In genomic region chr6:10138917-10139316, GRCh38 we compare ENCODE assay signal across 1 cellular context.
TF ChIP-seq lines count a peak whose summit lies in the region.

No MANE protein-coding gene starts in this region.

TF ChIP-seq in IMR-90, 13 proteins besides CTCF, POLR2A, EP300 and RAD21 (continued from another document):
- TF ChIP-seq, protein P1, sequence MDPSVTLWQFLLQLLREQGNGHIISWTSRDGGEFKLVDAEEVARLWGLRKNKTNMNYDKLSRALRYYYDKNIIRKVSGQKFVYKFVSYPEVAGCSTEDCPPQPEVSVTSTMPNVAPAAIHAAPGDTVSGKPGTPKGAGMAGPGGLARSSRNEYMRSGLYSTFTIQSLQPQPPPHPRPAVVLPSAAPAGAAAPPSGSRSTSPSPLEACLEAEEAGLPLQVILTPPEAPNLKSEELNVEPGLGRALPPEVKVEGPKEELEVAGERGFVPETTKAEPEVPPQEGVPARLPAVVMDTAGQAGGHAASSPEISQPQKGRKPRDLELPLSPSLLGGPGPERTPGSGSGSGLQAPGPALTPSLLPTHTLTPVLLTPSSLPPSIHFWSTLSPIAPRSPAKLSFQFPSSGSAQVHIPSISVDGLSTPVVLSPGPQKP (IDR thresholded peaks at IDR 0.05; ENCODE audit: borderline replicate concordance, low read depth, low read length): no peak
- TF ChIP-seq BHLHE40 (IDR thresholded peaks at IDR 0.05; ENCODE audit: low read depth, low read length) (no peak), RFX5 (IDR thresholded peaks at IDR 0.05; ENCODE audit: low read depth, low read length) (no peak), CHD1 (IDR thresholded peaks at IDR 0.05; ENCODE audit: low read depth, low read length) (no peak), CEBPB (IDR thresholded peaks at IDR 0.05; ENCODE audit: low read depth, low read length) (no peak), MXI1 (IDR thresholded peaks at IDR 0.05; ENCODE audit: borderline replicate concordance, low read depth, low read length) (no peak), RCOR1 (IDR thresholded peaks at IDR 0.05; ENCODE audit: insufficient replicate concordance, low read length) (no peak), SMC3 (IDR thresholded peaks at IDR 0.05; ENCODE audit: low read depth, low read length) (no peak), FOS (IDR thresholded peaks at IDR 0.05; ENCODE audit: low read depth, low read length) (no peak), NFE2L2 (IDR thresholded peaks at IDR 0.05; ENCODE audit: low read depth, low read length) (no peak), MAFK (IDR thresholded peaks at IDR 0.05; ENCODE audit: low read depth, low read length) (no peak), MAZ (IDR thresholded peaks at IDR 0.05; ENCODE audit: borderline replicate concordance, low read depth, low read length) (no peak)
